ENCODE assay signal across 27 cellular contexts in genomic region chr2:64658269-64658668, GRCh38. TPM values are rescaled to one million over a fixed set of nuclear protein-coding genes. Genes with fewer than 3 reads are reported as not detected.
DNase-seq lines count a peak whose midpoint lies in the region; ATAC-seq and TF ChIP-seq lines count a peak whose summit lies in the region.
"Had no signal": no experiment of that assay in that cellular context is flagged by ENCODE, and none has a peak within 500 bp of the region (broad histone marks: within the 10 kb centered on the region; RNA-seq: fewer than 3 reads in every experiment).

No MANE protein-coding gene starts in this region.

- H3K9ac ChIP-seq in Loucy (ENCODE audit: low read depth, low read length, poor library complexity, severe bottlenecking) (peak overlapping the region; percentile 96), SU-DHL-6 (ENCODE audit: low read length) (peak overlapping the region; percentile 94)

- peak overlapping the region; percentile 57 to 71 for H3K4me3 Mint-ChIP-seq in stimulated activated naive B cell treated with anti-CD40 and anti-IgM and Interleukin-4, amounts not matched to agents 10 μg/mL and 1 μg/mL and 100 μg/mL, for 72 hours
- H3K4me3 Mint-ChIP-seq in CD8-positive, alpha-beta memory T cell = peak overlapping the region in 1 of 7 donors; percentile 60
- H3K4me3 Mint-ChIP-seq: activated CD4-positive, alpha-beta T cell treated with anti-CD3 and anti-CD28 coated beads, Interleukin-2, amount 10 ng/mL, durations not matched to agents 7 days and 5 days; HFFc6; natural killer cell had no signal

- no peaks in the 10 kb centered on the region for H3K9me3 Mint-ChIP-seq in stimulated activated naive B cell treated with anti-CD40 and anti-IgM and Interleukin-4, amounts not matched to agents 10 μg/mL and 1 μg/mL and 100 μg/mL, for 72 hours
- H3K9me3 Mint-ChIP-seq in CD8-positive, alpha-beta memory T cell = no peaks in the 10 kb centered on the region
- H3K9me3 Mint-ChIP-seq: activated CD4-positive, alpha-beta T cell treated with anti-CD3 and anti-CD28 coated beads, Interleukin-2, amount 10 ng/mL, durations not matched to agents 7 days and 5 days; HFFc6; natural killer cell had no signal

- peak; percentile 26 for DNase-seq in SIG-M5 treated with dmso at 0.1 percent for 504 hours (lab: John Stamatoyannopoulos, UW; ENCODE audit: unreplicated experiment)
- DNase-seq in SIG-M5 (lab: John Stamatoyannopoulos, UW) = no peak
- DNase-seq in stimulated activated naive B cell treated with anti-CD40 and anti-IgM and Interleukin-4, amounts not matched to agents 10 μg/mL and 1 μg/mL and 100 μg/mL, for 72 hours = peak; percentile 52
- DNase-seq in left ventricle myocardium superior = no peak
- no peak for DNase-seq in CD8-positive, alpha-beta memory T cell
- DNase-seq: 8988T; activated CD4-positive, alpha-beta T cell treated with anti-CD3 and anti-CD28 coated beads, Interleukin-2, amount 10 ng/mL, durations not matched to agents 7 days and 5 days; activated CD8-positive, alpha-beta memory T cell treated with anti-CD3 and anti-CD28 coated beads, Interleukin-2, amount 50 U/mL, for 4 hours; activated effector memory CD4-positive, alpha-beta T cell treated with anti-CD3 and anti-CD28 coated beads, Interleukin-2, amount 50 U/mL, for 16 hours; DMS153; foreskin fibroblast; HFFc6; Kasumi-1; kidney; mesenchymal stem cell; natural killer cell; NCI-H1436 treated with DMSO at 0.1 percent for 48 hours; NCI-H2171; NCI-H69; sigmoid colon; stimulated activated naive CD4-positive, alpha-beta T cell; SW 1271; trophoblast cell had no signal

- peak; percentile 31 to 33 for ATAC-seq in stimulated activated naive B cell treated with anti-CD40 and anti-IgM and Interleukin-4, amounts not matched to agents 10 μg/mL and 1 μg/mL and 100 μg/mL, for 72 hours (replicated peaks)
- ATAC-seq in HG02870 (IDR thresholded peaks at IDR 0.05; ENCODE audit: unreplicated experiment) (no peak), left ventricle myocardium superior (no peak)
- ATAC-seq: natural killer cell had no signal

- peaks cover 62% of the 10 kb centered on the region for H3K4me1 ChIP-seq in Loucy (ENCODE audit: insufficient read depth, low read length, poor library complexity, severe bottlenecking)
- peaks cover 24% of the 10 kb centered on the region for H3K4me1 ChIP-seq in CD8-positive, alpha-beta memory T cell (ENCODE audit: insufficient read depth, low read length)

- H3K79me2 ChIP-seq in Loucy (ENCODE audit: insufficient read depth, low read length) (peaks cover 17% of the 10 kb centered on the region), SU-DHL-6 (ENCODE audit: insufficient read depth, low read length) (peaks cover 23% of the 10 kb centered on the region)

- H3K4me1 Mint-ChIP-seq in stimulated activated naive B cell treated with anti-CD40 and anti-IgM and Interleukin-4, amounts not matched to agents 10 μg/mL and 1 μg/mL and 100 μg/mL, for 72 hours = peaks cover 42 to 74% of the 10 kb centered on the region in 2 donors
- H3K4me1 Mint-ChIP-seq in CD8-positive, alpha-beta memory T cell = peaks cover 16 to 39% (median 21%) of the 10 kb centered on the region in 3 donors

- POLR2A ChIA-PET in CD8-positive, alpha-beta memory T cell (lab: Charles Lee) = interaction anchor here (0.6 kb wide), 1 partner anchor 63 kb away, joined by 3 read pairs; no protein-coding TSS in a partner anchor

- peaks cover 6 to 7% of the 10 kb centered on the region in 2 donors for H3K36me3 Mint-ChIP-seq in stimulated activated naive B cell treated with anti-CD40 and anti-IgM and Interleukin-4, amounts not matched to agents 10 μg/mL and 1 μg/mL and 100 μg/mL, for 72 hours
- peaks cover 0 to 4% (median 2%) of the 10 kb centered on the region in 3 donors for H3K36me3 Mint-ChIP-seq in CD8-positive, alpha-beta memory T cell
- H3K36me3 Mint-ChIP-seq: natural killer cell had no signal

- H3K4me3 ChIP-seq in Loucy (ENCODE audit: low read length, poor library complexity, severe bottlenecking) (no peak overlapping the region), SU-DHL-6 (ENCODE audit: insufficient read depth, low read length, poor library complexity, severe bottlenecking) (peak overlapping the region; percentile 11)
- H3K4me3 ChIP-seq in CD8-positive, alpha-beta memory T cell (ENCODE audit: low read length) = no peak overlapping the region
- H3K4me3 ChIP-seq: cardiac muscle cell, sigmoid colon had no signal

- H3F3A ChIP-seq in Loucy (ENCODE audit: low read depth) (peaks cover 12% of the 10 kb centered on the region; the same call in 1 of the 2 replicates), SU-DHL-6 (ENCODE audit: insufficient read depth) (peaks cover 67% of the 10 kb centered on the region)

- TF ChIP-seq CTCF in Loucy (conservative IDR thresholded peaks at IDR 0.05; ENCODE audit: low read length) (no peak), SU-DHL-6 (IDR thresholded peaks at IDR 0.05; ENCODE audit: insufficient read depth, low read length, poor library complexity, severe bottlenecking) (no peak)

- H3K27ac Mint-ChIP-seq in stimulated activated naive B cell treated with anti-CD40 and anti-IgM and Interleukin-4, amounts not matched to agents 10 μg/mL and 1 μg/mL and 100 μg/mL, for 72 hours = peak overlapping the region; percentile 88
- peak overlapping the region in 1 of 8 donors; percentile 88 for H3K27ac Mint-ChIP-seq in CD8-positive, alpha-beta memory T cell
- H3K27ac Mint-ChIP-seq: activated CD4-positive, alpha-beta T cell treated with anti-CD3 and anti-CD28 coated beads, Interleukin-2, amount 10 ng/mL, durations not matched to agents 7 days and 5 days; HFFc6; natural killer cell had no signal

- peak overlapping the region; percentile 95 for H3K27ac ChIP-seq in SU-DHL-6 (ENCODE audit: low read depth, low read length)
- no peak overlapping the region for H3K27ac ChIP-seq in CD8-positive, alpha-beta memory T cell (ENCODE audit: low read depth, low read length)
- H3K27ac ChIP-seq: cardiac muscle cell, sigmoid colon had no signal

- H3K27me3 ChIP-seq in Loucy (ENCODE audit: insufficient read depth, low read length, poor library complexity, severe bottlenecking) (no peaks in the 10 kb centered on the region), SU-DHL-6 (ENCODE audit: low read length) (no peaks in the 10 kb centered on the region)
- H3K27me3 ChIP-seq in CD8-positive, alpha-beta memory T cell (ENCODE audit: insufficient read depth, low read length, poor library complexity, severe bottlenecking) = no peaks in the 10 kb centered on the region
- H3K27me3 ChIP-seq: cardiac muscle cell, sigmoid colon had no signal

- intact Hi-C loops in left ventricle myocardium superior (cut with micrococcal nuclease) = loop anchor here (10.0 kb wide), 1 partner anchor 87 kb away; no protein-coding TSS in a partner anchor

- CTCF ChIA-PET in CD8-positive, alpha-beta memory T cell (lab: Charles Lee) = interaction anchor here (1.4 kb wide), 1 partner anchor 9 kb away, joined by 3 read pairs; no protein-coding TSS in a partner anchor

- no peaks in the 10 kb centered on the region for H3K9me3 ChIP-seq in Loucy (ENCODE audit: insufficient read depth, low read depth, low read length)
- no peaks in the 10 kb centered on the region for H3K9me3 ChIP-seq in SU-DHL-6 (ENCODE audit: insufficient read depth, low read length)
- no peaks in the 10 kb centered on the region for H3K9me3 ChIP-seq in CD8-positive, alpha-beta memory T cell (ENCODE audit: low read length)
- H3K9me3 ChIP-seq: sigmoid colon had no signal

- H3K36me3 ChIP-seq in Loucy (ENCODE audit: insufficient read depth, low read length) = no peaks in the 10 kb centered on the region
- no peaks in the 10 kb centered on the region for H3K36me3 ChIP-seq in SU-DHL-6 (ENCODE audit: low read length)
- H3K36me3 ChIP-seq in CD8-positive, alpha-beta memory T cell (ENCODE audit: insufficient read depth, low read length) = no peaks in the 10 kb centered on the region
- H3K36me3 ChIP-seq: cardiac muscle cell, sigmoid colon had no signal

- H4K20me1 ChIP-seq in Loucy (ENCODE audit: insufficient read depth, low read length, poor library complexity, severe bottlenecking) = no peaks in the 10 kb centered on the region
- no peaks in the 10 kb centered on the region for H4K20me1 ChIP-seq in SU-DHL-6 (ENCODE audit: low read depth, low read length)

- H2AFZ ChIP-seq in Loucy (ENCODE audit: low read length) = no peak overlapping the region
- H2AFZ ChIP-seq in SU-DHL-6 (ENCODE audit: low read depth, low read length, severe bottlenecking) = no peak overlapping the region

- H3K4me2 ChIP-seq in Loucy (ENCODE audit: low read depth, low read length, poor library complexity, severe bottlenecking) (no peak overlapping the region), SU-DHL-6 (ENCODE audit: low read depth, low read length, poor library complexity, severe bottlenecking) (peak overlapping the region; percentile 95)

- H3K9me2 ChIP-seq in Loucy (replicated peaks; ENCODE audit: low read depth, low read length) = no peaks in the 10 kb centered on the region
- H3K9me2 ChIP-seq in SU-DHL-6 (replicated peaks; ENCODE audit: insufficient read depth, low read length) = no peaks in the 10 kb centered on the region

- no peaks in the 10 kb centered on the region for H3K27me3 Mint-ChIP-seq in stimulated activated naive B cell treated with anti-CD40 and anti-IgM and Interleukin-4, amounts not matched to agents 10 μg/mL and 1 μg/mL and 100 μg/mL, for 72 hours
- no peaks in the 10 kb centered on the region for H3K27me3 Mint-ChIP-seq in CD8-positive, alpha-beta memory T cell
- H3K27me3 Mint-ChIP-seq: activated CD4-positive, alpha-beta T cell treated with anti-CD3 and anti-CD28 coated beads, Interleukin-2, amount 10 ng/mL, durations not matched to agents 7 days and 5 days had no signal

RNA-seq across cellular contexts. Expression of gene SERTAD2, which starts 4.6 kb away (rescaled TPM):
- total RNA-seq in left ventricle myocardium superior = 14.6 TPM
- total RNA-seq in CD8-positive, alpha-beta memory T cell = 10 to 100 TPM; 20.6 to 21.4 TPM
- polyA plus RNA-seq in CD8-positive, alpha-beta memory T cell = 6.3 TPM

Comparison
In these comparisons a context has a peak if more than half of its experiments do, and no peak if none do; other contexts are left out.
1. DNase-seq: peak in SIG-M5 treated with dmso at 0.1 percent for 504 hours (single experiment) and stimulated activated naive B cell treated with anti-CD40 and anti-IgM and Interleukin-4, amounts not matched to agents 10 μg/mL and 1 μg/mL and 100 μg/mL, for 72 hours (single experiment); none in SIG-M5 (single experiment), left ventricle myocardium superior (single experiment) and CD8-positive, alpha-beta memory T cell (0 of 5).
2. ATAC-seq: peak in stimulated activated naive B cell treated with anti-CD40 and anti-IgM and Interleukin-4, amounts not matched to agents 10 μg/mL and 1 μg/mL and 100 μg/mL, for 72 hours (2 of 2); none in HG02870 (single experiment) and left ventricle myocardium superior (single experiment).